In the genomic region with DNA sequence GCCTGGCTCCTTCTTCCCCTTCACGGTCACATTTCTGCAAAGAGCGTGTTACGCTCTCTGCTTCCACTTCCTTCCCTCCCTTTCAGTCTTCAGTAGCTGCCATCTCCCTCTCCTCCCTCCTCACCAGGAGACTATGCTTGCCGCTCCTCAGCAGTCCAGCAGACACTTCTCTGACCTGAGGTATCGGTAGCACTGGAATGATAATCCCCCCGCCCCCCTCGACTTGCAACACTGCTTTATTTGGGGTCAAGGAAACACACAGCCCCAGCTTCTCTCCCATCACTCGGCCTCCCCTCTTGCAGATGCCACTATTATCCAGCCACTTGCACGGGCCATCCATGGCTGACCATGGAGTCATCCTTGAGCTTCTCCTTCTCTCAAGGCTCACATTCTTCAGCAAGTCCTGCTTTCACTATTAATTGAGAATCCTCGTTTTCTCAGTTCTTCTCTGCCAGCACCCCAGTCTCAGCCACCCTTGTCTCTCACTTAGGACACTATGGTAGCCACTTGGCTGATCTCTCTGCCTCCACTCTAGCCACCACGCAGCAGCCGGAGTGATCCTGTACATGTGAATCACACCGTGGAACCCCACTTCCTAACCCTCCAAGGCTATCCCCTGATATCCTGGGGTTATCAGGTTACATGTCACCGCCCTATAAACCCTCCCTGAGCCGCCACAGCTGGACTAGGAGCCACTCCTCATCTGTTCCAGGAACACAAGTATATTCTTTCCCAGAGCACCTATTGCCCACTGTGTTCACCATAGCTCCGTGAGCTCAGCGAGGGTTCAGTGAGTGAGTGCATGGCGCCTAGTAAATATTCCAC, we compare ENCODE assay signal across 8 cellular contexts. TPM values are rescaled to one million over a fixed set of nuclear protein-coding genes. Genes with fewer than 3 reads are reported as not detected.
DNase-seq lines count a peak whose midpoint lies in the region; ATAC-seq and TF ChIP-seq lines count a peak whose summit lies in the region.

No MANE protein-coding gene starts in this region.

- H3K36me3 Mint-ChIP-seq in Caco-2 (ENCODE audit: insufficient read depth, unreplicated experiment) (peaks cover 7% of the 10 kb centered on the region), osteocyte (ENCODE audit: unreplicated experiment) (no peaks in the 10 kb centered on the region)
- H3K36me3 Mint-ChIP-seq in activated CD8-positive, alpha-beta memory T cell treated with anti-CD3 and anti-CD28 coated beads, Interleukin-2, amount 10 ng/mL, durations not matched to agents 7 days and 5 days: peaks cover 32% of the 10 kb centered on the region

- H3K27ac Mint-ChIP-seq in Caco-2 (ENCODE audit: unreplicated experiment) (peak overlapping the region; percentile 78), osteocyte (ENCODE audit: unreplicated experiment) (peak overlapping the region; percentile 98)
- H3K27ac Mint-ChIP-seq in activated CD8-positive, alpha-beta memory T cell treated with anti-CD3 and anti-CD28 coated beads, Interleukin-2, amount 10 ng/mL, durations not matched to agents 7 days and 5 days: peak overlapping the region; percentile 90

- CTCF ChIA-PET in Caco-2 (lab: Charles Lee): interaction anchor here (0.6 to 2.3 kb wide), 7 partner anchors 10 to 296 kb away, joined by 3 to 10 read pairs (median 5); partner anchors contain the start of genes DTX3L, FAM162A, PARP9 and WDR5B
- CTCF ChIA-PET in activated CD8-positive, alpha-beta memory T cell treated with anti-CD3 and anti-CD28 coated beads, Interleukin-2, amount 10 ng/mL, durations not matched to agents 7 days and 5 days (lab: Charles Lee): interaction anchor here (0.7 to 4.1 kb wide), 43 partner anchors 8 to 1133 kb away, joined by 3 to 145 read pairs (median 4); partner anchors contain the start of genes DTX3L, FAM162A, KPNA1 and MIX23

- no TSS peak for BruUV-seq in Caco-2 (replicated peaks; lab: Mats Ljungman, UMichigan)

- H3K9me3 ChIP-seq in Caco-2: no peaks in the 10 kb centered on the region

- H3K4me1 Mint-ChIP-seq in Caco-2 (ENCODE audit: low read depth, unreplicated experiment) (peaks cover 24% of the 10 kb centered on the region), osteocyte (ENCODE audit: unreplicated experiment) (peaks cover 52% of the 10 kb centered on the region)
- peaks cover 49% of the 10 kb centered on the region for H3K4me1 Mint-ChIP-seq in activated CD8-positive, alpha-beta memory T cell treated with anti-CD3 and anti-CD28 coated beads, Interleukin-2, amount 10 ng/mL, durations not matched to agents 7 days and 5 days

- H3K4me3 ChIP-seq in Caco-2 (ENCODE audit: low read depth, low read length) (no peak overlapping the region), fibroblast of pulmonary artery (replicated peaks; ENCODE audit: low read depth, low read length) (peak overlapping the region; percentile 82)

- TF ChIP-seq CTCF in Caco-2 (IDR thresholded peaks at IDR 0.05; ENCODE audit: insufficient read depth in 1 of 2, low read depth in 1 of 2, low read length in 1 of 2, severe bottlenecking in 1 of 2, unreplicated experiment in 1 of 2) (no peak), fibroblast of pulmonary artery (IDR thresholded peaks at IDR 0.05; ENCODE audit: low read length, missing control alignments) (no peak), osteocyte (IDR thresholded peaks at IDR 0.05) (no peak), GM10266 (IDR thresholded peaks at IDR 0.05; ENCODE audit: control insufficient read depth, insufficient read depth, low read depth, missing control alignments) (no peak)

- no peaks in the 10 kb centered on the region for H3K9me3 Mint-ChIP-seq in Caco-2 (ENCODE audit: unreplicated experiment)
- peaks cover 2% of the 10 kb centered on the region for H3K9me3 Mint-ChIP-seq in activated CD8-positive, alpha-beta memory T cell treated with anti-CD3 and anti-CD28 coated beads, Interleukin-2, amount 10 ng/mL, durations not matched to agents 7 days and 5 days (ENCODE audit: low read depth)
- H3K9me3 Mint-ChIP-seq in osteocyte (ENCODE audit: unreplicated experiment): no peaks in the 10 kb centered on the region

- ATAC-seq in GM19467 (IDR thresholded peaks at IDR 0.05; ENCODE audit: unreplicated experiment): peak; percentile 9
- peak; percentile 27 for ATAC-seq in activated CD8-positive, alpha-beta memory T cell treated with anti-CD3 and anti-CD28 coated beads, Interleukin-2, amount 10 ng/mL, durations not matched to agents 7 days and 5 days

- H3K27me3 Mint-ChIP-seq in Caco-2 (ENCODE audit: insufficient read depth, unreplicated experiment): no peaks in the 10 kb centered on the region
- no peaks in the 10 kb centered on the region for H3K27me3 Mint-ChIP-seq in activated CD8-positive, alpha-beta memory T cell treated with anti-CD3 and anti-CD28 coated beads, Interleukin-2, amount 10 ng/mL, durations not matched to agents 7 days and 5 days
- H3K27me3 Mint-ChIP-seq in osteocyte (ENCODE audit: unreplicated experiment): no peaks in the 10 kb centered on the region

- no peaks in the 10 kb centered on the region for H3K27me3 ChIP-seq in Caco-2 (replicated peaks; ENCODE audit: control insufficient read depth, insufficient read depth, low read length)

- intact Hi-C loops in Caco-2 (cut with micrococcal nuclease; ENCODE audit: unreplicated experiment): loop anchor here (1.0 to 5.0 kb wide), 7 partner anchors 78 to 297 kb away; partner anchors contain the start of genes DTX3L, FAM162A, MIX23 and PARP9

- H3K4me3 Mint-ChIP-seq in Caco-2 (ENCODE audit: unreplicated experiment) (peak overlapping the region; percentile 89), osteocyte (ENCODE audit: unreplicated experiment) (peak overlapping the region; percentile 93)
- peak overlapping the region; percentile 96 for H3K4me3 Mint-ChIP-seq in activated CD8-positive, alpha-beta memory T cell treated with anti-CD3 and anti-CD28 coated beads, Interleukin-2, amount 10 ng/mL, durations not matched to agents 7 days and 5 days

- DNase-seq in Caco-2 (no peak), LoVo (ENCODE audit: low spot score) (peak; percentile 48), fibroblast of pulmonary artery (ENCODE audit: low read depth) (peak; percentile 28), osteocyte (ENCODE audit: extremely low spot score, unreplicated experiment) (no peak), GM10266 (ENCODE audit: extremely low spot score) (no peak)
- DNase-seq in activated CD8-positive, alpha-beta memory T cell treated with anti-CD3 and anti-CD28 coated beads, Interleukin-2, amount 10 ng/mL, durations not matched to agents 7 days and 5 days: peak; percentile 52
- no peak for DNase-seq in activated CD4-positive, CD25-positive, alpha-beta regulatory T cell (lab: John Stamatoyannopoulos, UW)

- POLR2A ChIA-PET in Caco-2 (lab: Charles Lee): interaction anchor here (0.5 to 0.7 kb wide), 2 partner anchors 165 to 166 kb away, joined by 3 read pairs; partner anchors contain the start of gene KPNA1

- peaks cover 5% of the 10 kb centered on the region; the same call in 1 of the 2 replicates for H3K4me1 ChIP-seq in Caco-2

- no peaks in the 10 kb centered on the region for H3K36me3 ChIP-seq in Caco-2 (ENCODE audit: control insufficient read depth, insufficient read depth, low read length)

RNA-seq across cellular contexts. Expression of gene PARP14, which starts 1.0 kb away (rescaled TPM):
- total RNA-seq in Caco-2 (2022): 23.8 and 27.2 TPM in 2 replicates
- 100 to 1,000 TPM; 133 to 194 TPM for total RNA-seq in activated CD8-positive, alpha-beta memory T cell treated with anti-CD3 and anti-CD28 coated beads, Interleukin-2, amount 10 ng/mL, durations not matched to agents 7 days and 5 days
- total RNA-seq in osteocyte: 48.1 and 48.4 TPM in 2 replicates

Comparison
In these comparisons a context has a peak if more than half of its experiments do, and no peak if none do; other contexts are left out.
1. DNase-seq: peak in LoVo (single experiment), activated CD8-positive, alpha-beta memory T cell treated with anti-CD3 and anti-CD28 coated beads, Interleukin-2, amount 10 ng/mL, durations not matched to agents 7 days and 5 days (single experiment) and fibroblast of pulmonary artery (single experiment); none in Caco-2 (0 of 2), osteocyte (single experiment), GM10266 (single experiment) and activated CD4-positive, CD25-positive, alpha-beta regulatory T cell (0 of 4).
2. Peak in every context shown above with its lines, with median percentiles within 50 percentile points of each other: H3K27ac Mint-ChIP-seq and H3K4me3 Mint-ChIP-seq.